In genomic region chr1:160741597-160742348, GRCh38 we compare ENCODE assay signal across 17 cellular contexts. TPM values are rescaled to one million over a fixed set of nuclear protein-coding genes. Genes with fewer than 3 reads are reported as not detected.
A peak's percentile ranks its signal among the peaks of the same experiment; 100 is the strongest.
DNase-seq lines count a peak whose midpoint lies in the region; ATAC-seq and TF ChIP-seq lines count a peak whose summit lies in the region.
"Had no signal": no experiment of that assay in that cellular context is flagged by ENCODE, and none has a peak within 500 bp of the region (broad histone marks: within the 10 kb centered on the region; RNA-seq: fewer than 3 reads in every experiment).

No MANE protein-coding gene starts in this region.

- peaks cover 81% of the 10 kb centered on the region for H3K4me1 Mint-ChIP-seq in activated naive CD8-positive, alpha-beta T cell treated with anti-CD3 and anti-CD28 coated beads for 36 hours
- H3K4me1 Mint-ChIP-seq in natural killer cell treated with Interleukin-12 subunit alpha and Interleukin-12 subunit beta and Interleukin-15 and Interleukin-18, amount 100 ng/mL, for 72 hours (ENCODE audit: low read depth in 2 of 2), result peaks cover 70 to 80% of the 10 kb centered on the region in 2 donors

- peak; percentile 34 for TF ChIP-seq POLR2A in GM19193 (IDR thresholded peaks at IDR 0.05; ENCODE audit: extremely low read depth, insufficient read depth, insufficient read length)

- H3K9me3 Mint-ChIP-seq in activated naive CD8-positive, alpha-beta T cell treated with anti-CD3 and anti-CD28 coated beads for 36 hours, result peaks cover 13% of the 10 kb centered on the region
- H3K9me3 Mint-ChIP-seq in natural killer cell treated with Interleukin-12 subunit alpha and Interleukin-12 subunit beta and Interleukin-15 and Interleukin-18, amount 100 ng/mL, for 72 hours, result peaks cover 10% of the 10 kb centered on the region

- peak; percentile 13 to 51 for ATAC-seq in natural killer cell treated with Interleukin-12 subunit alpha and Interleukin-12 subunit beta and Interleukin-15 and Interleukin-18, amount 100 ng/mL, for 72 hours
- ATAC-seq in GM19463 (IDR thresholded peaks at IDR 0.05; ENCODE audit: unreplicated experiment) (no peak), HG03108 (IDR thresholded peaks at IDR 0.05; ENCODE audit: unreplicated experiment) (no peak)
- ATAC-seq: left lung had no signal

- peak overlapping the region; percentile 89 for H3K4me3 Mint-ChIP-seq in activated naive CD8-positive, alpha-beta T cell treated with anti-CD3 and anti-CD28 coated beads for 36 hours
- H3K4me3 Mint-ChIP-seq in natural killer cell treated with Interleukin-12 subunit alpha and Interleukin-12 subunit beta and Interleukin-15 and Interleukin-18, amount 100 ng/mL, for 72 hours, result peak overlapping the region; percentile 89

- H3K27me3 Mint-ChIP-seq in activated naive CD8-positive, alpha-beta T cell treated with anti-CD3 and anti-CD28 coated beads for 36 hours, result no peaks in the 10 kb centered on the region
- H3K27me3 Mint-ChIP-seq in natural killer cell treated with Interleukin-12 subunit alpha and Interleukin-12 subunit beta and Interleukin-15 and Interleukin-18, amount 100 ng/mL, for 72 hours, result no peaks in the 10 kb centered on the region

- peak overlapping the region; percentile 94 for H3K27ac Mint-ChIP-seq in activated naive CD8-positive, alpha-beta T cell treated with anti-CD3 and anti-CD28 coated beads for 36 hours
- peak overlapping the region; percentile 93 for H3K27ac Mint-ChIP-seq in natural killer cell treated with Interleukin-12 subunit alpha and Interleukin-12 subunit beta and Interleukin-15 and Interleukin-18, amount 100 ng/mL, for 72 hours

- peak; percentile 15 for DNase-seq in NCI-H82 (lab: John Stamatoyannopoulos, UW)
- no peak for DNase-seq in NCI-H82 treated with DMSO at 0.1 percent for 48 hours (lab: John Stamatoyannopoulos, UW; ENCODE audit: unreplicated experiment)
- no peak for DNase-seq in activated naive CD8-positive, alpha-beta T cell treated with anti-CD3 and anti-CD28 coated beads for 36 hours
- peak; percentile 69 for DNase-seq in natural killer cell treated with Interleukin-12 subunit alpha and Interleukin-12 subunit beta and Interleukin-15 and Interleukin-18, amount 100 ng/mL, for 72 hours (ENCODE audit: low spot score)
- no peak for DNase-seq in NCI-H446 treated with DMSO at 0.1 percent for 48 hours (lab: John Stamatoyannopoulos, UW)
- DNase-seq: activated CD4-positive, CD25-positive, alpha-beta regulatory T cell; central memory CD4-positive, alpha-beta T cell; left lung; NCI-H2081; NCI-H774; thyroid gland had no signal

- peaks cover 80% of the 10 kb centered on the region for H3K36me3 Mint-ChIP-seq in activated naive CD8-positive, alpha-beta T cell treated with anti-CD3 and anti-CD28 coated beads for 36 hours
- peaks cover 63% of the 10 kb centered on the region for H3K36me3 Mint-ChIP-seq in natural killer cell treated with Interleukin-12 subunit alpha and Interleukin-12 subunit beta and Interleukin-15 and Interleukin-18, amount 100 ng/mL, for 72 hours

RNA-seq across cellular contexts. Expression of gene SLAMF7, which starts 2.7 kb away (rescaled TPM):
- 100 to 1,000 TPM; 152 to 162 TPM for total RNA-seq in activated naive CD8-positive, alpha-beta T cell treated with anti-CD3 and anti-CD28 coated beads for 36 hours
- total RNA-seq in natural killer cell treated with Interleukin-12 subunit alpha and Interleukin-12 subunit beta and Interleukin-15 and Interleukin-18, amount 100 ng/mL, for 72 hours, result 1,000 to 10,000 TPM in 1 of 2 donors, 100 to 1,000 TPM in 1; 677 to 1,669 TPM
- total RNA-seq: SJSA1 had no signal

RNA-seq across cellular contexts. Expression of gene CD48, which starts 30.2 kb away (rescaled TPM):
- total RNA-seq in activated naive CD8-positive, alpha-beta T cell treated with anti-CD3 and anti-CD28 coated beads for 36 hours, result 100 to 1,000 TPM; 376 to 385 TPM
- total RNA-seq in natural killer cell treated with Interleukin-12 subunit alpha and Interleukin-12 subunit beta and Interleukin-15 and Interleukin-18, amount 100 ng/mL, for 72 hours, result 100 to 1,000 TPM; 434 to 816 TPM
- total RNA-seq: epithelial cell of proximal tubule, SJSA1 had no signal

RNA-seq across cellular contexts. Expression of gene LY9, which starts 54.2 kb away (rescaled TPM):
- total RNA-seq in activated naive CD8-positive, alpha-beta T cell treated with anti-CD3 and anti-CD28 coated beads for 36 hours, result 10 to 100 TPM; 28.3 to 29.0 TPM
- total RNA-seq in natural killer cell treated with Interleukin-12 subunit alpha and Interleukin-12 subunit beta and Interleukin-15 and Interleukin-18, amount 100 ng/mL, for 72 hours, result 1 to 10 TPM in 1 of 2 donors, under 1 TPM in 1; 0.92 to 1.2 TPM
- total RNA-seq: epithelial cell of proximal tubule, SJSA1, skeletal muscle tissue had no signal

Comparison
In these comparisons a context has a peak if more than half of its experiments do, and no peak if none do; other contexts are left out.
1. DNase-seq: peak in NCI-H82 (single experiment) and natural killer cell treated with Interleukin-12 subunit alpha and Interleukin-12 subunit beta and Interleukin-15 and Interleukin-18, amount 100 ng/mL, for 72 hours (single experiment); none in NCI-H82 treated with DMSO at 0.1 percent for 48 hours (single experiment), activated naive CD8-positive, alpha-beta T cell treated with anti-CD3 and anti-CD28 coated beads for 36 hours (single experiment) and NCI-H446 treated with DMSO at 0.1 percent for 48 hours (single experiment).
2. ATAC-seq: peak in natural killer cell treated with Interleukin-12 subunit alpha and Interleukin-12 subunit beta and Interleukin-15 and Interleukin-18, amount 100 ng/mL, for 72 hours (2 of 2); none in GM19463 (single experiment) and HG03108 (single experiment).
3. RNA of gene SLAMF7, which starts 2.7 kb away (total RNA-seq): 677 to 1,669 TPM in natural killer cell treated with Interleukin-12 subunit alpha and Interleukin-12 subunit beta and Interleukin-15 and Interleukin-18, amount 100 ng/mL, for 72 hours; 152 to 162 TPM in activated naive CD8-positive, alpha-beta T cell treated with anti-CD3 and anti-CD28 coated beads for 36 hours; every median in the first group is over 4 times any median in the second.
4. RNA of gene LY9, which starts 54.2 kb away (total RNA-seq): 28.3 to 29.0 TPM in activated naive CD8-positive, alpha-beta T cell treated with anti-CD3 and anti-CD28 coated beads for 36 hours; 0.92 to 1.2 TPM in natural killer cell treated with Interleukin-12 subunit alpha and Interleukin-12 subunit beta and Interleukin-15 and Interleukin-18, amount 100 ng/mL, for 72 hours; every median in the first group is over 10 times any median in the second.